ENCODE assay signal across 18 cellular contexts in the genomic region with DNA sequence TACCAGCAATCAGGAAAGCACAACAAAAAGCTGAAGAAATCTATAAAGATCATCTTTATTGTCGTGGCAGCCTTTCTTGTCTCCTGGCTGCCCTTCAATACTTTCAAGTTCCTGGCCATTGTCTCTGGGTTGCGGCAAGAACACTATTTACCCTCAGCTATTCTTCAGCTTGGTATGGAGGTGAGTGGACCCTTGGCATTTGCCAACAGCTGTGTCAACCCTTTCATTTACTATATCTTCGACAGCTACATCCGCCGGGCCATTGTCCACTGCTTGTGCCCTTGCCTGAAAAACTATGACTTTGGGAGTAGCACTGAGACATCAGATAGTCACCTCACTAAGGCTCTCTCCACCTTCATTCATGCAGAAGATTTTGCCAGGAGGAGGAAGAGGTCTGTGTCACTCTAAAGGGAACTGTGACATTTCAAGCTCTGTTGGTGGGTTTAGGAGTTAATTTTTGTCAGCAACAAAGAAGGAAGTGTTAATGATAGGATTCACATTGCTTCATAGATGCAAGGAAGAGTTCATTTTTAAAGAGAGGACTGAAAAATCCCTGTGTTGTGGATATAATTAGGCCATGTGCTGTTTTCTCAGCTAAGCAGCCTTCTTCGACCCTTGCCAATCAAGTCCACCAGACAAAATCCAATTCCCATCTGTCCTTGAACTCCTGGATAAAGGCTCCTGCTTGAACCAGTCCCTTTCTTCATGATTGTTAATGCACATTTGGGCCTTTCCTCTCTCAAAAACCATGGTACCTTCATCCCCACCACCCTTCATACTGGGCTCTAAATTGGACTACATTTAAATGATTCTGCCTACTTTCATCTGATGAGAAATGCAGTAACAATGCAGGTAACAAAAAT. TPM values are rescaled to one million over a fixed set of nuclear protein-coding genes. Genes with fewer than 3 reads are reported as not detected.
DNase-seq lines count a peak whose midpoint lies in the region; ATAC-seq and TF ChIP-seq lines count a peak whose summit lies in the region.
"Had no signal": no experiment of that assay in that cellular context is flagged by ENCODE, and none has a peak within 500 bp of the region (broad histone marks: within the 10 kb centered on the region; RNA-seq: fewer than 3 reads in every experiment).

No MANE protein-coding gene starts in this region.

- H3K27ac ChIP-seq in HCT116 (ENCODE audit: low read depth, low read length) (peak overlapping the region; percentile 42), Karpas-422 (ENCODE audit: low read length) (no peak overlapping the region)
- H3K27ac ChIP-seq: uterus had no signal

- H3K9me2 ChIP-seq in HCT116 (ENCODE audit: insufficient read depth) (no peaks in the 10 kb centered on the region), Karpas-422 (replicated peaks; ENCODE audit: insufficient read depth, low read length) (no peaks in the 10 kb centered on the region)

- TF ChIP-seq POLR2A in HCT116 (IDR thresholded peaks at IDR 0.05; ENCODE audit: borderline replicate concordance, extremely low read depth, insufficient read depth, insufficient read length) = no peak

- no peak for TF ChIP-seq RAD21 in HCT116 (IDR thresholded peaks at IDR 0.05; ENCODE audit: low read depth)

- no peak overlapping the region for H2AFZ ChIP-seq in HCT116 (ENCODE audit: low read depth, low read length, poor library complexity, severe bottlenecking)
- no peak overlapping the region for H2AFZ ChIP-seq in Karpas-422 (ENCODE audit: low read length)

- no peaks in the 10 kb centered on the region for H3K27me3 Mint-ChIP-seq in activated CD4-positive, alpha-beta T cell treated with anti-CD3 and anti-CD28 coated beads, Interleukin-2, amount 10 ng/mL, durations not matched to agents 24 days and 14 days
- H3K27me3 Mint-ChIP-seq in activated CD8-positive, alpha-beta T cell treated with anti-CD3 and anti-CD28 coated beads, Interleukin-2, amount 10 ng/mL, durations not matched to agents 7 days and 5 days (ENCODE audit: low read depth) = no peaks in the 10 kb centered on the region
- no peaks in the 10 kb centered on the region for H3K27me3 Mint-ChIP-seq in progenitor cell of endocrine pancreas
- H3K27me3 Mint-ChIP-seq: brain; naive thymus-derived CD8-positive, alpha-beta T cell had no signal

- H3K79me2 ChIP-seq in HCT116 (ENCODE audit: insufficient read depth, low read length) = peaks cover 74% of the 10 kb centered on the region
- no peaks in the 10 kb centered on the region for H3K79me2 ChIP-seq in Karpas-422 (ENCODE audit: low read length)

- H3K4me3 Mint-ChIP-seq in activated CD4-positive, alpha-beta T cell treated with anti-CD3 and anti-CD28 coated beads, Interleukin-2, amount 10 ng/mL, durations not matched to agents 24 days and 14 days = peak overlapping the region; percentile 65
- H3K4me3 Mint-ChIP-seq in activated CD8-positive, alpha-beta T cell treated with anti-CD3 and anti-CD28 coated beads, Interleukin-2, amount 10 ng/mL, durations not matched to agents 7 days and 5 days = peak overlapping the region; percentile 57
- no peak overlapping the region for H3K4me3 Mint-ChIP-seq in progenitor cell of endocrine pancreas (ENCODE audit: low read depth)
- H3K4me3 Mint-ChIP-seq: brain had no signal

- POLR2A ChIA-PET in HCT116 (lab: Charles Lee) = interaction anchor here (1.0 to 2.2 kb wide), 3 partner anchors 10 to 22 kb away, joined by 3 to 8 read pairs (median 4); partner anchors contain the start of gene CLDND1
- POLR2A ChIA-PET in activated CD8-positive, alpha-beta T cell treated with anti-CD3 and anti-CD28 coated beads, Interleukin-2, amount 10 ng/mL, durations not matched to agents 7 days and 5 days (lab: Charles Lee) = interaction anchor here (0.7 to 12.1 kb wide), 11 partner anchors 8 to 405 kb away, joined by 3 to 217 read pairs (median 9); partner anchors contain the start of genes CLDND1 and CPOX

- ATAC-seq in HCT116 (no peak), GM18519 (IDR thresholded peaks at IDR 0.05; ENCODE audit: low FRiP score, unreplicated experiment) (no peak)
- no peak for ATAC-seq in activated CD8-positive, alpha-beta T cell treated with anti-CD3 and anti-CD28 coated beads, Interleukin-2, amount 10 ng/mL, durations not matched to agents 7 days and 5 days
- ATAC-seq: activated CD4-positive, CD25-positive, alpha-beta regulatory T cell treated with anti-CD3 and anti-CD28 coated beads, Interleukin-2, amount 50 U/mL, for 24 hours; naive thymus-derived CD8-positive, alpha-beta T cell had no signal

- H3K36me3 Mint-ChIP-seq in activated CD4-positive, alpha-beta T cell treated with anti-CD3 and anti-CD28 coated beads, Interleukin-2, amount 10 ng/mL, durations not matched to agents 24 days and 14 days (ENCODE audit: low read depth) = peaks cover 21% of the 10 kb centered on the region
- peaks cover 63% of the 10 kb centered on the region for H3K36me3 Mint-ChIP-seq in activated CD8-positive, alpha-beta T cell treated with anti-CD3 and anti-CD28 coated beads, Interleukin-2, amount 10 ng/mL, durations not matched to agents 7 days and 5 days (ENCODE audit: low read depth)
- H3K36me3 Mint-ChIP-seq in progenitor cell of endocrine pancreas (ENCODE audit: insufficient read depth) = no peaks in the 10 kb centered on the region
- H3K36me3 Mint-ChIP-seq: brain; naive thymus-derived CD8-positive, alpha-beta T cell had no signal

- intact Hi-C loops in activated CD4-positive, alpha-beta T cell treated with anti-CD3 and anti-CD28 coated beads, Interleukin-2, amount 10 ng/mL, durations not matched to agents 24 days and 14 days (cut with micrococcal nuclease) = no loop called here
- intact Hi-C loops in HCT116 (cut with micrococcal nuclease) = no loop called here

- H3K27ac Mint-ChIP-seq in activated CD4-positive, alpha-beta T cell treated with anti-CD3 and anti-CD28 coated beads, Interleukin-2, amount 10 ng/mL, durations not matched to agents 24 days and 14 days = peak overlapping the region; percentile 81
- H3K27ac Mint-ChIP-seq in activated CD8-positive, alpha-beta T cell treated with anti-CD3 and anti-CD28 coated beads, Interleukin-2, amount 10 ng/mL, durations not matched to agents 7 days and 5 days = peak overlapping the region; percentile 74
- peak overlapping the region; percentile 71 for H3K27ac Mint-ChIP-seq in progenitor cell of endocrine pancreas
- H3K27ac Mint-ChIP-seq: brain had no signal

- H3K9me3 Mint-ChIP-seq in activated CD4-positive, alpha-beta T cell treated with anti-CD3 and anti-CD28 coated beads, Interleukin-2, amount 10 ng/mL, durations not matched to agents 24 days and 14 days = peaks cover 9% of the 10 kb centered on the region
- no peaks in the 10 kb centered on the region for H3K9me3 Mint-ChIP-seq in activated CD8-positive, alpha-beta T cell treated with anti-CD3 and anti-CD28 coated beads, Interleukin-2, amount 10 ng/mL, durations not matched to agents 7 days and 5 days (ENCODE audit: insufficient read depth)
- no peaks in the 10 kb centered on the region for H3K9me3 Mint-ChIP-seq in progenitor cell of endocrine pancreas (ENCODE audit: low read depth)
- H3K9me3 Mint-ChIP-seq: brain; naive thymus-derived CD8-positive, alpha-beta T cell had no signal

- H3K4me3 ChIP-seq in HCT116 (replicated peaks in 1 of 2; ENCODE audit: low read depth in 1 of 2, low read length in 2 of 2) (no peak overlapping the region), Karpas-422 (ENCODE audit: low read length) (no peak overlapping the region)
- H3K4me3 ChIP-seq: uterus had no signal

- peaks cover 42% of the 10 kb centered on the region for H3K4me1 Mint-ChIP-seq in activated CD4-positive, alpha-beta T cell treated with anti-CD3 and anti-CD28 coated beads, Interleukin-2, amount 10 ng/mL, durations not matched to agents 24 days and 14 days
- H3K4me1 Mint-ChIP-seq in activated CD8-positive, alpha-beta T cell treated with anti-CD3 and anti-CD28 coated beads, Interleukin-2, amount 10 ng/mL, durations not matched to agents 7 days and 5 days (ENCODE audit: low read depth) = peaks cover 57% of the 10 kb centered on the region
- H3K4me1 Mint-ChIP-seq in progenitor cell of endocrine pancreas (ENCODE audit: low read depth) = peaks cover 4% of the 10 kb centered on the region
- H3K4me1 Mint-ChIP-seq: brain; naive thymus-derived CD8-positive, alpha-beta T cell had no signal

- RAD21 ChIA-PET in HCT116 (lab: Charles Lee; ENCODE audit: low non-redundant PET in 1 of 2, low total read pairs in 2 of 2, uncharacterized antibody in 2 of 2, unreplicated experiment in 2 of 2) = no interaction called here

- peak; percentile 59 for DNase-seq in activated CD4-positive, alpha-beta T cell treated with anti-CD3 and anti-CD28 coated beads, Interleukin-2, amount 10 ng/mL, durations not matched to agents 24 days and 14 days
- no peak for DNase-seq in activated CD4-positive, alpha-beta T cell treated with anti-CD3 and anti-CD28 coated beads, Interleukin-2, amount 50 U/mL, for 4 hours
- DNase-seq in HCT116 (ENCODE audit: low read depth, low spot score) = no peak
- DNase-seq in activated CD8-positive, alpha-beta T cell treated with anti-CD3 and anti-CD28 coated beads, Interleukin-2, amount 10 ng/mL, durations not matched to agents 7 days and 5 days = no peak
- no peak for DNase-seq in progenitor cell of endocrine pancreas (ENCODE audit: low spot score, unreplicated experiment)
- no peak for DNase-seq in NCI-H2171 (lab: John Stamatoyannopoulos, UW)
- DNase-seq in Karpas-422 = no peak
- DNase-seq: activated gamma-delta T cell; GDM1; naive thymus-derived CD8-positive, alpha-beta T cell; NCI-H146; stimulated activated CD4-positive, alpha-beta T cell treated with anti-CD3 and anti-CD28 coated beads, Interleukin-1b, Interleukin-23, amount 100 ng/mL, for 48 hours; uterus had no signal

- TF ChIP-seq CTCF in HCT116 (IDR thresholded peaks at IDR 0.05 in 2 of 3, conservative IDR thresholded peaks at IDR 0.05 in 1 of 3; ENCODE audit: borderline replicate concordance in 1 of 3, insufficient read depth in 1 of 3, low read depth in 2 of 3, low read length in 2 of 3) = no peak
- TF ChIP-seq CTCF in progenitor cell of endocrine pancreas (IDR thresholded peaks at IDR 0.05; ENCODE audit: unreplicated experiment) = no peak

- H3K4me1 ChIP-seq in HCT116 (ENCODE audit: control insufficient read depth in 1 of 2, insufficient read depth in 2 of 2, low read length in 2 of 2) = peaks cover 65 to 91% of the 10 kb centered on the region in 2 experiments
- no peaks in the 10 kb centered on the region; the same call in 1 of the 2 replicates for H3K4me1 ChIP-seq in Karpas-422 (ENCODE audit: low read length)
- H3K4me1 ChIP-seq: uterus had no signal

- CTCF ChIA-PET in HCT116 (lab: Charles Lee) = interaction anchor here (1.2 kb wide), 1 partner anchor 10 kb away, joined by 3 read pairs; the partner anchor contains the start of gene CLDND1
- CTCF ChIA-PET in activated CD8-positive, alpha-beta T cell treated with anti-CD3 and anti-CD28 coated beads, Interleukin-2, amount 10 ng/mL, durations not matched to agents 7 days and 5 days (lab: Charles Lee) = interaction anchor here (1.1 to 2.3 kb wide), 5 partner anchors 7 to 41 kb away, joined by 3 to 9 read pairs (median 7); no protein-coding TSS in a partner anchor

- 0 out of 2 replicates have a peak overlapping the region, but pooled peaks have one; percentile 6 for H3K4me2 ChIP-seq in HCT116 (ENCODE audit: low read length)
- no peak overlapping the region for H3K4me2 ChIP-seq in Karpas-422 (ENCODE audit: low read depth, low read length, poor library complexity, severe bottlenecking)

- H3K9me3 ChIP-seq in HCT116 (ENCODE audit: control insufficient read depth in 1 of 2, insufficient read depth in 1 of 2, low read depth in 1 of 2, low read length in 2 of 2) (no peaks in the 10 kb centered on the region), Karpas-422 (ENCODE audit: low read length) (no peaks in the 10 kb centered on the region)
- H3K9me3 ChIP-seq: uterus had no signal

- H4K20me1 ChIP-seq in HCT116 (ENCODE audit: insufficient read depth) (no peaks in the 10 kb centered on the region), Karpas-422 (ENCODE audit: insufficient read depth, low read depth, low read length) (no peaks in the 10 kb centered on the region)

- no peaks in the 10 kb centered on the region for H3K27me3 ChIP-seq in HCT116 (ENCODE audit: insufficient read depth, low read length)
- no peaks in the 10 kb centered on the region for H3K27me3 ChIP-seq in Karpas-422 (ENCODE audit: low read length)
- H3K27me3 ChIP-seq: uterus had no signal

- no TSS peak for BruUV-seq in HCT116 (replicated peaks; lab: Mats Ljungman, UMichigan)

- H3K36me3 ChIP-seq in HCT116 (ENCODE audit: control insufficient read depth in 1 of 2, insufficient read depth in 2 of 2, low read length in 2 of 2) (no peaks in the 10 kb centered on the region), Karpas-422 (ENCODE audit: insufficient read depth, low read length) (no peaks in the 10 kb centered on the region)
- H3K36me3 ChIP-seq: uterus had no signal

- H3K9ac ChIP-seq in HCT116 (ENCODE audit: low read length) = no peak overlapping the region
- no peak overlapping the region for H3K9ac ChIP-seq in Karpas-422 (ENCODE audit: low read length)

RNA-seq across cellular contexts. Expression of gene GPR15, which starts 1.2 kb away (rescaled TPM):
- 3.6 and 4.1 TPM in 2 replicates for total RNA-seq in activated CD4-positive, alpha-beta T cell treated with anti-CD3 and anti-CD28 coated beads, Interleukin-2, amount 10 ng/mL, durations not matched to agents 24 days and 14 days
- total RNA-seq in HCT116 (2021; ENCODE audit: unreplicated experiment) = 1.1 TPM
- 1.1 and 1.6 TPM in 2 replicates for polyA plus RNA-seq in HCT116 (2012)
- 10 to 100 TPM; 18.9 to 19.7 TPM for total RNA-seq in activated CD8-positive, alpha-beta T cell treated with anti-CD3 and anti-CD28 coated beads, Interleukin-2, amount 10 ng/mL, durations not matched to agents 7 days and 5 days
- total RNA-seq in progenitor cell of endocrine pancreas = not detected in 2 replicates
- not detected in 2 replicates for total RNA-seq in Karpas-422 (2014; rRNA removed; shearing (Covaris generic); ENCODE audit: low replicate concordance)
- total RNA-seq: LHCN-M2, NCI-H460, uterus had no signal

RNA-seq across cellular contexts. Expression of gene CLDND1, which starts 10.2 kb away (rescaled TPM):
- total RNA-seq in activated CD4-positive, alpha-beta T cell treated with anti-CD3 and anti-CD28 coated beads, Interleukin-2, amount 10 ng/mL, durations not matched to agents 24 days and 14 days = 279 and 288 TPM in 2 replicates
- total RNA-seq in HCT116 (2021; ENCODE audit: unreplicated experiment) (472 TPM), progenitor cell of endocrine pancreas (100 and 101 TPM in 2 replicates)
- polyA plus RNA-seq in HCT116 (2012) = 307 and 351 TPM in 2 replicates
- 100 to 1,000 TPM; 410 to 414 TPM for total RNA-seq in activated CD8-positive, alpha-beta T cell treated with anti-CD3 and anti-CD28 coated beads, Interleukin-2, amount 10 ng/mL, durations not matched to agents 7 days and 5 days
- 37.7 and 87.4 TPM in 2 replicates for total RNA-seq in Karpas-422 (2014; rRNA removed; shearing (Covaris generic); ENCODE audit: low replicate concordance)

RNA-seq across cellular contexts. Expression of gene OR5K2, which starts 35.5 kb away (rescaled TPM):
- total RNA-seq in activated CD4-positive, alpha-beta T cell treated with anti-CD3 and anti-CD28 coated beads, Interleukin-2, amount 10 ng/mL, durations not matched to agents 24 days and 14 days = not detected in 2 replicates
- not detected for total RNA-seq in HCT116 (2021; ENCODE audit: unreplicated experiment)
- polyA plus RNA-seq in HCT116 (2012) = not detected in 2 replicates
- total RNA-seq in activated CD8-positive, alpha-beta T cell treated with anti-CD3 and anti-CD28 coated beads, Interleukin-2, amount 10 ng/mL, durations not matched to agents 7 days and 5 days = not detected
- not detected in 2 replicates for total RNA-seq in progenitor cell of endocrine pancreas
- not detected in 2 replicates for total RNA-seq in Karpas-422 (2014; rRNA removed; shearing (Covaris generic); ENCODE audit: low replicate concordance)
- total RNA-seq: LHCN-M2; naive thymus-derived CD8-positive, alpha-beta T cell; NCI-H460; uterus had no signal
- polyA plus RNA-seq: naive thymus-derived CD8-positive, alpha-beta T cell had no signal
